ENCODE assay signal across 14 cellular contexts in the genomic region with DNA sequence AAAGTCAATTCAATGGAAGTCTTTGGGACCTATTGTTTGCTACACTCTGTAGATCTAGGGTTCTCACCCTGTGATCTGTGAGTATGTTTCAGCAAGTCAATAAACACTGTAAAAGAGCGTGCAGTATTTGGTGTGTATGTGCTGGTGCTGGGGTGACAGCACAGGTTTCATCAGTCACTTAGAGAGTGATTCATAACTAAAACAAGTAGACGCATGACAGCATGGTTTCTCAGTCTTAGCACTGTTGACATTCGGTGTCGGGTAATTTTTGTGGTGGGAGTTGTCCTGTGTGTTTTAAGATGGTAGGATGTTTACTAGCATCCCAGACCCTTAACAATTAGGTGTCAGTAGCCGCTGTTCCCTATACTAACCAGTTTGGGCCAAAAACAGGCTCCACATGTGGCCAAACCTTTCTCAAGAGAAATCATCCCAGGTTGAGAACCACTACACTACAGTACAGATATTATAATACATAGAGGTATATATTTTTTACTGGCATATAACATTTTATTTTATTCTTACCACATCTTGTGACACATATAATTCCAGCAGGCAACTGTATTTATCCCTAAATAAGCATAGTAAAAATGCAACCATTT.
DNase-seq lines count a peak whose midpoint lies in the region; ATAC-seq, FAIRE-seq and TF ChIP-seq lines count a peak whose summit lies in the region.
"Had no signal": no experiment of that assay in that cellular context is flagged by ENCODE, and none has a peak within 500 bp of the region (broad histone marks: within the 10 kb centered on the region; RNA-seq: fewer than 3 reads in every experiment).

No MANE protein-coding gene starts in this region.

- TF ChIP-seq EP300 in GM12878 (IDR thresholded peaks at IDR 0.05; ENCODE audit: borderline replicate concordance in 1 of 2, control insufficient read depth in 1 of 2, low read depth in 2 of 2, low read length in 2 of 2): no peak

- H3K9ac ChIP-seq in GM12878 (ENCODE audit: control insufficient read depth, insufficient read depth, low read length) (no peak overlapping the region), neuronal stem cell (ENCODE audit: low read depth, low read length, poor library complexity) (no peak overlapping the region)
- H3K9ac ChIP-seq: KMS-11 had no signal

- POLR2A ChIA-PET in GM12878 (lab: Charles Lee): no interaction called here

- RAD21 ChIA-PET in GM12878 (lab: Charles Lee; ENCODE audit: unreplicated experiment): no interaction called here

- no peaks in the 10 kb centered on the region for H3K9me3 ChIP-seq in GM12878 (replicated peaks; ENCODE audit: control insufficient read depth, insufficient read depth, low read length)
- peaks cover 0 to 4% of the 10 kb centered on the region in 2 donors for H3K9me3 ChIP-seq in neuronal stem cell (replicated peaks in 1 of 2; ENCODE audit: control insufficient read depth in 2 of 2, insufficient read depth in 1 of 2, low read depth in 1 of 2, low read length in 2 of 2)
- H3K9me3 ChIP-seq: right atrium auricular region had no signal

- H2BK12ac ChIP-seq in neuronal stem cell (ENCODE audit: low read length): no peak overlapping the region

- SMC1A ChIA-PET in GM12878 (lab: Charles Lee; ENCODE audit: uncharacterized antibody, unreplicated experiment): no interaction called here

- H4K20me1 ChIP-seq in GM12878 (ENCODE audit: control insufficient read depth, insufficient read depth): no peaks in the 10 kb centered on the region

- H4K8ac ChIP-seq in neuronal stem cell (ENCODE audit: low read depth, low read length): no peak overlapping the region

- H3K79me1 ChIP-seq in neuronal stem cell (ENCODE audit: low read depth, low read length): no peaks in the 10 kb centered on the region

- no peak overlapping the region for H2BK120ac ChIP-seq in neuronal stem cell (ENCODE audit: low read depth, low read length)

- intact Hi-C loops in GM12878 (cut with micrococcal nuclease; ENCODE audit: unreplicated experiment): no loop called here

- DNase-seq in Caki2 (ENCODE audit: low read depth) (peak; percentile 58), GM12878 (ENCODE audit: low read depth, low spot score) (no peak), omental fat pad (ENCODE audit: low spot score) (no peak), neuronal stem cell (ENCODE audit: low spot score) (no peak), NCI-H524 (lab: John Stamatoyannopoulos, UW) (no peak)
- DNase-seq: activated CD8-positive, alpha-beta memory T cell treated with anti-CD3 and anti-CD28 coated beads, Interleukin-2, amount 50 U/mL, for 4 hours; NCI-H226; SW 1271 had no signal

- in situ Hi-C loops in Caki2 (cut with HindIII; ENCODE audit: low pct_unique_long_range_greater_than_20kb, low sequenced_read_pairs): no loop called here
- in situ Hi-C loops in GM12878 (cut with MboI): no loop called here

- TF ChIP-seq POLR2A in GM12878 (IDR thresholded peaks at IDR 0.05; ENCODE audit: low read depth, low read length): no peak

- H3K4me1 ChIP-seq in GM12878 (ENCODE audit: control insufficient read depth, insufficient read depth, low read length): no peaks in the 10 kb centered on the region
- no peaks in the 10 kb centered on the region for H3K4me1 ChIP-seq in neuronal stem cell (ENCODE audit: control insufficient read depth in 2 of 2, insufficient read depth in 1 of 2, low read depth in 1 of 2, low read length in 2 of 2)
- H3K4me1 ChIP-seq: right atrium auricular region had no signal

- H3K79me2 ChIP-seq in GM12878 (ENCODE audit: control insufficient read depth, insufficient read depth, low read length): no peaks in the 10 kb centered on the region

- no peak overlapping the region for H2AK5ac ChIP-seq in neuronal stem cell (ENCODE audit: low read depth, low read length)

- no peak for TF ChIP-seq RAD21 in GM12878 (IDR thresholded peaks at IDR 0.05; ENCODE audit: insufficient read depth, low read depth, low read length)

- H2AFZ ChIP-seq in GM12878 (ENCODE audit: control insufficient read depth, low read depth, low read length) (no peak overlapping the region), neuronal stem cell (ENCODE audit: low read length) (no peak overlapping the region)

- no TSS peak for BruUV-seq in GM12878 (replicated peaks; lab: Mats Ljungman, UMichigan)

- 0% methylated on average over 5 of the region's 5 CpGs for WGBS in GM12878 (ENCODE audit: insufficient coverage, insufficient replicate concordance, low lambda C conversion rate, missing lambda C conversion rate)
- no CpG with 5 or more reads among the region's 5 CpGs for WGBS in neuronal stem cell (ENCODE audit: extremely low coverage in 2 of 2, insufficient read length in 2 of 2, insufficient replicate concordance in 1 of 2), 2 donors

- H3K36me3 ChIP-seq in GM12878 (ENCODE audit: control insufficient read depth in 2 of 2, insufficient read depth in 2 of 2, low read length in 1 of 2) (no peaks in the 10 kb centered on the region), neuronal stem cell (replicated peaks in 1 of 2; ENCODE audit: control insufficient read depth in 2 of 2, insufficient read depth in 2 of 2, low read length in 2 of 2) (no peaks in the 10 kb centered on the region)
- H3K36me3 ChIP-seq: right atrium auricular region had no signal

- H3K27ac ChIP-seq in GM12878 (ENCODE audit: control insufficient read depth, insufficient read depth): no peak overlapping the region
- no peak overlapping the region for H3K27ac ChIP-seq in neuronal stem cell (replicated peaks; ENCODE audit: low read length)
- H3K27ac ChIP-seq: C4-2B, KMS-11, right atrium auricular region had no signal

- FAIRE-seq in GM12878 (lab: Jason Lieb, UNC): no peak

- no peak overlapping the region for H3K23ac ChIP-seq in neuronal stem cell (ENCODE audit: low read depth, low read length, poor library complexity)

- no peak overlapping the region for H2BK5ac ChIP-seq in neuronal stem cell (ENCODE audit: low read length)

- TF ChIP-seq CTCF in GM12878 (IDR thresholded peaks at IDR 0.05 in 2 of 3, conservative IDR thresholded peaks at IDR 0.05 in 1 of 3; ENCODE audit: control insufficient read depth in 2 of 3, extremely low read depth in 1 of 3, insufficient read depth in 1 of 3, low read depth in 3 of 3, low read length in 3 of 3) (no peak), omental fat pad (IDR thresholded peaks at IDR 0.05) (no peak)

- no peak overlapping the region for H3K14ac ChIP-seq in neuronal stem cell (ENCODE audit: low read length)

- H3K4me3 ChIP-seq in GM12878: no peak overlapping the region
- no peak overlapping the region for H3K4me3 ChIP-seq in neuronal stem cell (ENCODE audit: low read length in 2 of 2)
- H3K4me3 ChIP-seq: right atrium auricular region had no signal

- H2BK15ac ChIP-seq in neuronal stem cell (ENCODE audit: low read length): no peak overlapping the region

- no peaks in the 10 kb centered on the region for H3K27me3 ChIP-seq in GM12878 (replicated peaks in 1 of 2; ENCODE audit: control insufficient read depth in 2 of 2, insufficient read depth in 2 of 2, low read length in 1 of 2)
- H3K27me3 ChIP-seq in neuronal stem cell (ENCODE audit: control insufficient read depth in 3 of 3, insufficient read depth in 3 of 3, low read depth in 1 of 3, low read length in 3 of 3): no peaks in the 10 kb centered on the region
- H3K27me3 ChIP-seq: right atrium auricular region had no signal

- no peak overlapping the region for H3K18ac ChIP-seq in neuronal stem cell (ENCODE audit: low read length)

- ATAC-seq in GM19035 (IDR thresholded peaks at IDR 0.05; ENCODE audit: unreplicated experiment): peak; percentile 96
- ATAC-seq in HG03095 (IDR thresholded peaks at IDR 0.05; ENCODE audit: unreplicated experiment): peak; percentile 86
- peak; percentile 71 for ATAC-seq in GM12878
- ATAC-seq in omental fat pad (ENCODE audit: low FRiP score): no peak
- ATAC-seq in GM19328 (IDR thresholded peaks at IDR 0.05; ENCODE audit: unreplicated experiment): no peak

- no peak overlapping the region for H3K4ac ChIP-seq in neuronal stem cell (ENCODE audit: low read length)

- no peak overlapping the region for H3K4me2 ChIP-seq in GM12878 (ENCODE audit: control insufficient read depth, insufficient read depth)
- H3K4me2 ChIP-seq in neuronal stem cell (ENCODE audit: insufficient read depth, low read length, poor library complexity, severe bottlenecking): no peak overlapping the region
- H3K4me2 ChIP-seq: KMS-11 had no signal

- H4K91ac ChIP-seq in neuronal stem cell (ENCODE audit: low read depth, low read length, poor library complexity): no peak overlapping the region

- CTCF ChIA-PET in GM12878 (lab: Yijun Ruan, JAX): no interaction called here

TF ChIP-seq in GM12878, 131 proteins besides CTCF, POLR2A, EP300 and RAD21:
- TF ChIP-seq RBBP5 (conservative IDR thresholded peaks at IDR 0.05): no peak
- peak; percentile 52 for TF ChIP-seq JUNB (IDR thresholded peaks at IDR 0.05)
TF ChIP-seq in GM12878: peak in this region for 1.

Comparison
In these comparisons a context has a peak if more than half of its experiments do, and no peak if none do; other contexts are left out.
1. ATAC-seq: peak in GM19035 (single experiment), HG03095 (single experiment) and GM12878 (single experiment); none in omental fat pad (single experiment) and GM19328 (single experiment).